30 cellular contexts compared by ENCODE assay signal in genomic region chr1:66305927-66306326, GRCh38.
DNase-seq lines count a peak whose midpoint lies in the region; ATAC-seq, FAIRE-seq and TF ChIP-seq lines count a peak whose summit lies in the region.
"Had no signal": no experiment of that assay in that cellular context is flagged by ENCODE, and none has a peak within 500 bp of the region (broad histone marks: within the 10 kb centered on the region; RNA-seq: fewer than 3 reads in every experiment).

No MANE protein-coding gene starts in this region.

- H3K27me3 ChIP-seq in sigmoid colon: no peaks in the 10 kb centered on the region
- H3K27me3 ChIP-seq in WERI-Rb-1 (ENCODE audit: insufficient read depth, low read depth, severe bottlenecking): no peaks in the 10 kb centered on the region
- H3K27me3 ChIP-seq: suprapubic skin, upper lobe of right lung had no signal

- H3K4me1 ChIP-seq in sigmoid colon: no peaks in the 10 kb centered on the region
- H3K4me1 ChIP-seq: upper lobe of right lung had no signal

- DNase-seq in GM12891 (ENCODE audit: insufficient read length, low spot score) (no peak), sigmoid colon (no peak), foreskin fibroblast (no peak), OCI-M1 (lab: John Stamatoyannopoulos, UW) (no peak), WERI-Rb-1 (no peak)
- DNase-seq: activated CD4-positive, alpha-beta T cell treated with anti-CD3 and anti-CD28 coated beads, Interleukin-2, amount 50 U/mL, for 48 hours; activated CD4-positive, CD25-positive, alpha-beta regulatory T cell treated with anti-CD3 and anti-CD28 coated beads, Interleukin-2, amount 50 U/mL, for 72 hours; activated naive CD4-positive, alpha-beta T cell; central memory CD4-positive, alpha-beta T cell; COR-L47; DMS79; erythroblast; GDM1; H7; KG1; NCI-H1417; NCI-H2081; NCI-H2227 treated with DMSO at 0.1 percent for 48 hours; NCI-H526; NK-92 treated with Interleukin-12 subunit alpha and Interleukin-12 subunit beta, amount 100 ng/mL, for 24 hours; Right ventricle myocardium superior; upper lobe of right lung had no signal

- no peaks in the 10 kb centered on the region for H3K9me3 ChIP-seq in sigmoid colon
- no peaks in the 10 kb centered on the region for H3K9me3 ChIP-seq in WERI-Rb-1 (ENCODE audit: severe bottlenecking)
- H3K9me3 ChIP-seq: suprapubic skin, upper lobe of right lung had no signal

- no peak overlapping the region for H3K4me3 ChIP-seq in sigmoid colon
- no peak overlapping the region for H3K4me3 ChIP-seq in foreskin fibroblast (ENCODE audit: low read depth in 1 of 2, low read length in 2 of 2)
- no peak overlapping the region for H3K4me3 ChIP-seq in WERI-Rb-1 (ENCODE audit: low read depth, low read length)
- H3K4me3 ChIP-seq: suprapubic skin, upper lobe of right lung had no signal

- TF ChIP-seq POLR2A in GM12891 (IDR thresholded peaks at IDR 0.05; ENCODE audit: low read depth, low read length): no peak
- TF ChIP-seq POLR2A in sigmoid colon (IDR thresholded peaks at IDR 0.05): no peak

- intact Hi-C loops in sigmoid colon (cut with DNase I): no loop called here

- TF ChIP-seq CTCF in sigmoid colon (IDR thresholded peaks at IDR 0.05) (no peak), foreskin fibroblast (IDR thresholded peaks at IDR 0.05; ENCODE audit: low read depth, low read length) (no peak), WERI-Rb-1 (IDR thresholded peaks at IDR 0.05; ENCODE audit: low read depth, low read length) (no peak)

- peak; percentile 26 for FAIRE-seq in GM12891 (lab: Jason Lieb, UNC)
- FAIRE-seq: islet of Langerhans had no signal

- no peaks in the 10 kb centered on the region for H3K36me3 ChIP-seq in sigmoid colon
- H3K36me3 ChIP-seq in WERI-Rb-1: no peaks in the 10 kb centered on the region
- H3K36me3 ChIP-seq: suprapubic skin, upper lobe of right lung had no signal

- no peak overlapping the region for H3K27ac ChIP-seq in sigmoid colon
- H3K27ac ChIP-seq in WERI-Rb-1: no peak overlapping the region
- H3K27ac ChIP-seq: C4-2B, suprapubic skin, upper lobe of right lung had no signal

- 92 to 93% methylated on average over 4 of the region's 4 CpGs for WGBS in sigmoid colon, 2 donors

- peak; percentile 56 for ATAC-seq in GM18907 (IDR thresholded peaks at IDR 0.05; ENCODE audit: unreplicated experiment)
- peak; percentile 36 for ATAC-seq in HG02642 (IDR thresholded peaks at IDR 0.05; ENCODE audit: poor library complexity, unreplicated experiment)
- ATAC-seq in HG03565 (IDR thresholded peaks at IDR 0.05; ENCODE audit: unreplicated experiment): peak; percentile 32
- ATAC-seq: left lobe of liver; stimulated activated memory B cell treated with anti-CD40 and anti-IgM and Interleukin-4, amounts not matched to agents 10 μg/mL and 1 μg/mL and 100 μg/mL, for 72 hours; upper lobe of right lung had no signal

- TF ChIP-seq EP300 in sigmoid colon (IDR thresholded peaks at IDR 0.05): no peak

TF ChIP-seq in GM12891, 5 proteins besides CTCF, POLR2A, EP300 and RAD21:
- TF ChIP-seq SPI1 (IDR thresholded peaks at IDR 0.05; ENCODE audit: low read depth, low read length) (no peak), TAF1 (IDR thresholded peaks at IDR 0.05; ENCODE audit: low read depth, low read length) (no peak), PAX5 (IDR thresholded peaks at IDR 0.05; ENCODE audit: insufficient read depth, low read length, severe bottlenecking) (no peak), POU2F2 (IDR thresholded peaks at IDR 0.05; ENCODE audit: low read depth, low read length) (no peak), POLR2AphosphoS5 (IDR thresholded peaks at IDR 0.05; ENCODE audit: low read depth, low read length) (no peak)
